12 cellular contexts compared by ENCODE assay signal in genomic region chr17:4553669-4554068, GRCh38. TPM values are rescaled to one million over a fixed set of nuclear protein-coding genes. Genes with fewer than 3 reads are reported as not detected.
DNase-seq lines count a peak whose midpoint lies in the region; ATAC-seq lines count a peak whose summit lies in the region.
"Had no signal": no experiment of that assay in that cellular context is flagged by ENCODE, and none has a peak within 500 bp of the region (broad histone marks: within the 10 kb centered on the region; RNA-seq: fewer than 3 reads in every experiment).

No MANE protein-coding gene starts in this region.

- peak overlapping the region; percentile 92 for H3K9ac ChIP-seq in iPS-20b (ENCODE audit: low read depth, low read length)

- H3K36me3 Mint-ChIP-seq in stimulated activated naive CD8-positive, alpha-beta T cell treated with anti-CD3 and anti-CD28 coated beads, Interleukin-15, Interleukin-2, amounts not matched to agents 100 ng/mL and 50 ng/mL, for 24 hours (ENCODE audit: low read depth) = peaks cover 44% of the 10 kb centered on the region
- H3K36me3 Mint-ChIP-seq in activated CD4-positive, alpha-beta memory T cell treated with anti-CD3 and anti-CD28 coated beads, Interleukin-2, amount 10 ng/mL, durations not matched to agents 7 days and 5 days (ENCODE audit: low read depth) = peaks cover 20% of the 10 kb centered on the region

- H3K4me1 ChIP-seq in iPS-20b (ENCODE audit: insufficient read depth, low read length) = peaks cover 9% of the 10 kb centered on the region

- no peak for ATAC-seq in stimulated activated naive CD8-positive, alpha-beta T cell treated with anti-CD3 and anti-CD28 coated beads, Interleukin-15, Interleukin-2, amounts not matched to agents 100 U/mL and 50 U/mL, for 24 hours
- no peak for ATAC-seq in HG03521 (IDR thresholded peaks at IDR 0.05; ENCODE audit: unreplicated experiment)
- ATAC-seq: gastroesophageal sphincter had no signal

- peaks cover 54% of the 10 kb centered on the region for H3K36me3 ChIP-seq in iPS-20b (ENCODE audit: insufficient read depth, low read depth, low read length)

- peak overlapping the region; percentile 96 for H3K4me3 Mint-ChIP-seq in stimulated activated naive CD8-positive, alpha-beta T cell treated with anti-CD3 and anti-CD28 coated beads, Interleukin-15, Interleukin-2, amounts not matched to agents 100 ng/mL and 50 ng/mL, for 24 hours
- peak overlapping the region; percentile 84 for H3K4me3 Mint-ChIP-seq in activated CD4-positive, alpha-beta memory T cell treated with anti-CD3 and anti-CD28 coated beads, Interleukin-2, amount 10 ng/mL, durations not matched to agents 7 days and 5 days

- H3K4me1 Mint-ChIP-seq in stimulated activated naive CD8-positive, alpha-beta T cell treated with anti-CD3 and anti-CD28 coated beads, Interleukin-15, Interleukin-2, amounts not matched to agents 100 ng/mL and 50 ng/mL, for 24 hours (ENCODE audit: low read depth) = peaks cover 31% of the 10 kb centered on the region
- peaks cover 30% of the 10 kb centered on the region for H3K4me1 Mint-ChIP-seq in activated CD4-positive, alpha-beta memory T cell treated with anti-CD3 and anti-CD28 coated beads, Interleukin-2, amount 10 ng/mL, durations not matched to agents 7 days and 5 days

- H3K27me3 ChIP-seq in iPS-20b (ENCODE audit: insufficient read depth, low read length) = no peaks in the 10 kb centered on the region
- H3K27me3 ChIP-seq: gastroesophageal sphincter, Peyer's patch had no signal

- H3K9me3 ChIP-seq in iPS-20b (ENCODE audit: insufficient read depth, low read depth, low read length) = no peaks in the 10 kb centered on the region
- H3K9me3 ChIP-seq: gastroesophageal sphincter, Peyer's patch, prostate gland had no signal

- CTCF ChIA-PET in activated CD4-positive, alpha-beta memory T cell treated with anti-CD3 and anti-CD28 coated beads, Interleukin-2, amount 10 ng/mL, durations not matched to agents 7 days and 5 days (lab: Charles Lee) = interaction anchor here (1.3 to 4.9 kb wide), 3 partner anchors 13 to 133 kb away, joined by 4 to 42 read pairs (median 8); no protein-coding TSS in a partner anchor

- H3K27ac ChIP-seq in iPS-20b (ENCODE audit: low read length) = no peak overlapping the region
- H3K27ac ChIP-seq: Peyer's patch, prostate gland had no signal

- H3K4me3 ChIP-seq in iPS-20b (ENCODE audit: low read length) = peak overlapping the region; percentile 96

- no peaks in the 10 kb centered on the region for H3K9me3 Mint-ChIP-seq in stimulated activated naive CD8-positive, alpha-beta T cell treated with anti-CD3 and anti-CD28 coated beads, Interleukin-15, Interleukin-2, amounts not matched to agents 100 ng/mL and 50 ng/mL, for 24 hours
- no peaks in the 10 kb centered on the region for H3K9me3 Mint-ChIP-seq in activated CD4-positive, alpha-beta memory T cell treated with anti-CD3 and anti-CD28 coated beads, Interleukin-2, amount 10 ng/mL, durations not matched to agents 7 days and 5 days

- DNase-seq in stimulated activated naive CD8-positive, alpha-beta T cell treated with anti-CD3 and anti-CD28 coated beads, Interleukin-15, Interleukin-2, amounts not matched to agents 100 U/mL and 50 U/mL, for 24 hours = no peak
- no peak for DNase-seq in activated CD4-positive, alpha-beta memory T cell treated with anti-CD3 and anti-CD28 coated beads, Interleukin-2, amount 10 ng/mL, durations not matched to agents 7 days and 5 days
- DNase-seq in NCI-H2029 treated with DMSO at 0.1 percent for 48 hours (lab: John Stamatoyannopoulos, UW) (no peak), T1000 (lab: John Stamatoyannopoulos, UW) (no peak), cerebellar cortex (ENCODE audit: low spot score) (no peak)
- DNase-seq: Peyer's patch had no signal

- no peaks in the 10 kb centered on the region for H3K27me3 Mint-ChIP-seq in stimulated activated naive CD8-positive, alpha-beta T cell treated with anti-CD3 and anti-CD28 coated beads, Interleukin-15, Interleukin-2, amounts not matched to agents 100 ng/mL and 50 ng/mL, for 24 hours
- no peaks in the 10 kb centered on the region for H3K27me3 Mint-ChIP-seq in activated CD4-positive, alpha-beta memory T cell treated with anti-CD3 and anti-CD28 coated beads, Interleukin-2, amount 10 ng/mL, durations not matched to agents 7 days and 5 days

- POLR2A ChIA-PET in activated CD4-positive, alpha-beta memory T cell treated with anti-CD3 and anti-CD28 coated beads, Interleukin-2, amount 10 ng/mL, durations not matched to agents 7 days and 5 days (lab: Charles Lee) = interaction anchor here (0.8 to 3.3 kb wide), 4 partner anchors 9 to 410 kb away, joined by 3 to 15 read pairs (median 3); no protein-coding TSS in a partner anchor

- H3K27ac Mint-ChIP-seq in stimulated activated naive CD8-positive, alpha-beta T cell treated with anti-CD3 and anti-CD28 coated beads, Interleukin-15, Interleukin-2, amounts not matched to agents 100 ng/mL and 50 ng/mL, for 24 hours = peak overlapping the region; percentile 65
- peak overlapping the region; percentile 47 for H3K27ac Mint-ChIP-seq in activated CD4-positive, alpha-beta memory T cell treated with anti-CD3 and anti-CD28 coated beads, Interleukin-2, amount 10 ng/mL, durations not matched to agents 7 days and 5 days

RNA-seq across cellular contexts. Expression of gene MYBBP1A, which starts 1.5 kb away (rescaled TPM):
- total RNA-seq in activated CD4-positive, alpha-beta memory T cell treated with anti-CD3 and anti-CD28 coated beads, Interleukin-2, amount 10 ng/mL, durations not matched to agents 7 days and 5 days = 10 to 100 TPM; 36.7 to 37.7 TPM

RNA-seq across cellular contexts. Expression of gene GGT6, which starts 6.7 kb away (rescaled TPM):
- total RNA-seq in activated CD4-positive, alpha-beta memory T cell treated with anti-CD3 and anti-CD28 coated beads, Interleukin-2, amount 10 ng/mL, durations not matched to agents 7 days and 5 days = not detected

RNA-seq across cellular contexts. Expression of gene SMTNL2, which starts 30.7 kb away (rescaled TPM):
- total RNA-seq in activated CD4-positive, alpha-beta memory T cell treated with anti-CD3 and anti-CD28 coated beads, Interleukin-2, amount 10 ng/mL, durations not matched to agents 7 days and 5 days = not detected
- total RNA-seq: HT-29 had no signal

RNA-seq across cellular contexts. Expression of gene SPNS2, which starts 55.0 kb away (rescaled TPM):
- total RNA-seq in activated CD4-positive, alpha-beta memory T cell treated with anti-CD3 and anti-CD28 coated beads, Interleukin-2, amount 10 ng/mL, durations not matched to agents 7 days and 5 days = under 1 TPM; 0.15 to 0.60 TPM
